In the genomic region with DNA sequence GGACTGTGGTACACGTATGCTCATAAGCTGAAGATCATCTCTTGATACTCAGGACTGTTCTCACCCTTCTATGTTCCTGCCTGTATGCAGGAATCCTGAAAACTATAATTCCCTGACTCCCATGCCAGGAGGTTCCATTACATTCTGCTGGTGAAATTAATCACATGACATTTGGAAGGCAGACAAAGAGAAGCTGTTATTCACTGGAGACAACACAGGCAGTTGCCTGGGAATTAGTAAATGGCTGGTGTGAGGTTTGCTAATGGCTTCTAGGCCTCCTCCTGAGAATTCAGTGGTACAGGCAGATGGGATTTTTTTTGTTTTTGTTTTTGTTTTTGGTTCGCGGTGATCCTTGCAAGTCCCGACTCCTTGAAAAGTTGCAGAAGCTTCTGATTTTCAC, we compare ENCODE assay signal across 29 cellular contexts.
A peak's percentile ranks its signal among the peaks of the same experiment; 100 is the strongest.
DNase-seq lines count a peak whose midpoint lies in the region; ATAC-seq and TF ChIP-seq lines count a peak whose summit lies in the region.
"Had no signal": no experiment of that assay in that cellular context is flagged by ENCODE, and none has a peak within 500 bp of the region (broad histone marks: within the 10 kb centered on the region; RNA-seq: fewer than 3 reads in every experiment).

No MANE protein-coding gene starts in this region.

- TF ChIP-seq CTCF in retinal pigment epithelial cell (conservative IDR thresholded peaks at IDR 0.05; ENCODE audit: low read depth, low read length): no peak

- no peak overlapping the region for H3K4me3 ChIP-seq in retinal pigment epithelial cell (ENCODE audit: low read length)
- H3K4me3 ChIP-seq: cardiac muscle cell, coronary artery, heart left ventricle, SJSA1 had no signal

- ATAC-seq in HG03135 (IDR thresholded peaks at IDR 0.05; ENCODE audit: unreplicated experiment): no peak
- ATAC-seq: heart left ventricle; naive thymus-derived CD4-positive, alpha-beta T cell; stimulated activated memory B cell treated with anti-CD40 and anti-IgM and Interleukin-4, amounts not matched to agents 10 μg/mL and 1 μg/mL and 100 μg/mL, for 72 hours; T-cell had no signal

- peak; percentile 12 for DNase-seq in NCI-H2227 (lab: John Stamatoyannopoulos, UW; ENCODE audit: unreplicated experiment)
- DNase-seq in NCI-H2227 treated with DMSO at 0.1 percent for 48 hours (lab: John Stamatoyannopoulos, UW): no peak
- DNase-seq in astrocyte of the hippocampus (ENCODE audit: low read depth, low spot score): peak; percentile 10
- peak; percentile 18 for DNase-seq in left kidney (ENCODE audit: low read depth, low spot score)
- peak; percentile 41 for DNase-seq in retinal pigment epithelial cell (ENCODE audit: low read depth)
- DNase-seq in NCI-H1092 treated with DMSO at 0.1 percent for 48 hours (lab: John Stamatoyannopoulos, UW): no peak
- no peak for DNase-seq in dermis blood vessel endothelial cell
- DNase-seq: activated CD4-positive, alpha-beta T cell treated with anti-CD3 and anti-CD28 coated beads, Interleukin-2, amount 10 ng/mL, durations not matched to agents 24 days and 14 days; activated gamma-delta T cell; activated naive CD8-positive, alpha-beta T cell treated with anti-CD3 and anti-CD28 coated beads, Interleukin-2, amount 10 ng/mL, durations not matched to agents 7 days and 5 days; activated T-cell treated with anti-CD3 and anti-CD28 coated beads, Interleukin-2, amount 50 U/mL, for 24 hours; aorta; Calu3; DND-41; effector memory CD4-positive, alpha-beta T cell; heart left ventricle; HFFc6; KBM-7; naive thymus-derived CD4-positive, alpha-beta T cell; NCI-H1105 treated with DMSO at 0.1 percent for 48 hours; NCI-H187 treated with DMSO at 0.1 percent for 48 hours; NCI-H748 treated with DMSO at 0.1 percent for 48 hours; occipital lobe; T-cell had no signal

Comparison
In these comparisons a context has a peak if more than half of its experiments do, and no peak if none do; other contexts are left out.
1. DNase-seq: peak in NCI-H2227 (single experiment), astrocyte of the hippocampus (single experiment), left kidney (single experiment) and retinal pigment epithelial cell (single experiment); none in NCI-H2227 treated with DMSO at 0.1 percent for 48 hours (single experiment), NCI-H1092 treated with DMSO at 0.1 percent for 48 hours (single experiment) and dermis blood vessel endothelial cell (single experiment).